8 cellular contexts compared by ENCODE assay signal in the genomic region with DNA sequence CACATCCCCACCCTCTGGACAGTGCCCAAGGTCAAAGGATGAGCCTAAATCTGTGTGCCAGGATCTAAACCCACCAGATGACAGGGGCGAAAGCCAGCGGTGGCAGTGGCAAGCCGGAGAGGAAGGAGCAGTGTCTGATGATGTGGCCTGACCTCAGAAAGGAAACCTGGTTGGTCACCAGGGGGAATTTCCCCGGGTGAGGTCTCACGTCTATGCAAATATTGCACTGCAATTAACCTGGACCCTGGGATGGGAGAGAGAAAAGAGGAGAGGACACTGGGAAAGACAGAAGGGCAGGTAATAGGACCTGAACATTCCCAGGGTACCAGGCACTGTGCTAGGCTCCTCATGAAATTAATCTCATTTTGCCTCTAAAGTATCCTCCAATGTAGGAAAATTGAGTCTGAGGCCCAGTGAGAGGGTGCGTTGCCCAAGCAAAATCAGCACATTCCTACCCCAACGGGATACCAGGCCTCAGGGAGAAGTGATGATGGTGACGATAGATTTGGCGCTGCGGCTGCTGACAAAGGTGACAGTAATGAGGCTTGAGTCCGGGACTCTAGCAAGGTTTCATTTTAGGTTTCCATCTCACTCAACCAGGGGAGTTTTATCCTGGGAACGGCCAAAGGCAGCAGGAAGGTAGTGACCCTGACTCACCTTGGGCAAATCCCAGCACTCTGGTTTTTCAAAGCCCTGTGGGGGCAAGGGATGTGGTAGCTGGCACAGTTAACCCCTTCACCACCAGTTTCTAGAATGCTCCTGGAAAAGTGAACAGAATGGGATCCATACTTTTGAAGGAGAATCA. TPM values are rescaled to one million over a fixed set of nuclear protein-coding genes. Genes with fewer than 3 reads are reported as not detected.
DNase-seq lines count a peak whose midpoint lies in the region; ATAC-seq and TF ChIP-seq lines count a peak whose summit lies in the region.

No MANE protein-coding gene starts in this region.

- H3K9me3 Mint-ChIP-seq in T-helper 1 cell treated with Interleukin-12 subunit alpha and Interleukin-12 subunit beta and Interleukin-4 antibody, amounts not matched to agents 30 μg/mL and 1 μg/mL, for 36 hours = no peaks in the 10 kb centered on the region

- peaks cover 43% of the 10 kb centered on the region for H3K4me1 ChIP-seq in osteoblast (ENCODE audit: insufficient read depth, low read length)

- ATAC-seq in GM19023 (IDR thresholded peaks at IDR 0.05; ENCODE audit: unreplicated experiment) (peak; percentile 73), HG02981 (IDR thresholded peaks at IDR 0.05; ENCODE audit: unreplicated experiment) (peak; percentile 71)

- H3K4me3 ChIP-seq in osteoblast (ENCODE audit: insufficient read depth, low read length) = peak overlapping the region; percentile 10

- peak overlapping the region; percentile 74 for H3K4me3 Mint-ChIP-seq in T-helper 1 cell treated with Interleukin-12 subunit alpha and Interleukin-12 subunit beta and Interleukin-4 antibody, amounts not matched to agents 30 μg/mL and 1 μg/mL, for 36 hours

- H3K9me3 ChIP-seq in osteoblast (ENCODE audit: low read depth, low read length) = no peaks in the 10 kb centered on the region

- H3K36me3 ChIP-seq in osteoblast (ENCODE audit: insufficient read depth, low read length) = no peaks in the 10 kb centered on the region

- no peaks in the 10 kb centered on the region for H3K27me3 ChIP-seq in osteoblast (ENCODE audit: insufficient read depth, low read length)

- peaks cover 11% of the 10 kb centered on the region for H3K27me3 Mint-ChIP-seq in T-helper 1 cell treated with Interleukin-12 subunit alpha and Interleukin-12 subunit beta and Interleukin-4 antibody, amounts not matched to agents 30 μg/mL and 1 μg/mL, for 36 hours (ENCODE audit: low read depth)

- no peak for TF ChIP-seq CTCF in osteoblast (IDR thresholded peaks at IDR 0.05; ENCODE audit: extremely low read depth, low read depth, low read length)

- H4K20me1 ChIP-seq in osteoblast (ENCODE audit: insufficient read depth, low read length) = no peaks in the 10 kb centered on the region

- peaks cover 16% of the 10 kb centered on the region for H3K36me3 Mint-ChIP-seq in T-helper 1 cell treated with Interleukin-12 subunit alpha and Interleukin-12 subunit beta and Interleukin-4 antibody, amounts not matched to agents 30 μg/mL and 1 μg/mL, for 36 hours (ENCODE audit: low read depth)

- peak overlapping the region; percentile 79 for H3K4me2 ChIP-seq in osteoblast (ENCODE audit: insufficient read depth, low read length)

- no peak overlapping the region for H2AFZ ChIP-seq in osteoblast (ENCODE audit: low read length)

- peak; percentile 43 for DNase-seq in central memory CD4-positive, alpha-beta T cell
- DNase-seq in osteoblast (ENCODE audit: insufficient read length, low spot score, missing footprints) (no peak), amniotic stem cell (lab: John Stamatoyannopoulos, UW) (no peak), NCI-H510A treated with DMSO at 0.1 percent for 48 hours (lab: John Stamatoyannopoulos, UW) (no peak), NCI-H2196 treated with DMSO at 0.1 percent for 48 hours (lab: John Stamatoyannopoulos, UW; ENCODE audit: unreplicated experiment) (no peak)

- H3K27ac Mint-ChIP-seq in T-helper 1 cell treated with Interleukin-12 subunit alpha and Interleukin-12 subunit beta and Interleukin-4 antibody, amounts not matched to agents 30 μg/mL and 1 μg/mL, for 36 hours = peak overlapping the region; percentile 88

- H3K4me1 Mint-ChIP-seq in T-helper 1 cell treated with Interleukin-12 subunit alpha and Interleukin-12 subunit beta and Interleukin-4 antibody, amounts not matched to agents 30 μg/mL and 1 μg/mL, for 36 hours (ENCODE audit: low read depth) = peaks cover 61% of the 10 kb centered on the region

- H3K79me2 ChIP-seq in osteoblast (ENCODE audit: insufficient read depth, low read length) = no peaks in the 10 kb centered on the region

- H3K27ac ChIP-seq in osteoblast (ENCODE audit: low read depth, low read length) = peak overlapping the region; percentile 87

RNA-seq across cellular contexts. Expression of gene TNIP1, which starts 13.4 kb away (rescaled TPM):
- 66.3 and 85.8 TPM in 2 replicates for total RNA-seq in osteoblast
